In the genomic region with DNA sequence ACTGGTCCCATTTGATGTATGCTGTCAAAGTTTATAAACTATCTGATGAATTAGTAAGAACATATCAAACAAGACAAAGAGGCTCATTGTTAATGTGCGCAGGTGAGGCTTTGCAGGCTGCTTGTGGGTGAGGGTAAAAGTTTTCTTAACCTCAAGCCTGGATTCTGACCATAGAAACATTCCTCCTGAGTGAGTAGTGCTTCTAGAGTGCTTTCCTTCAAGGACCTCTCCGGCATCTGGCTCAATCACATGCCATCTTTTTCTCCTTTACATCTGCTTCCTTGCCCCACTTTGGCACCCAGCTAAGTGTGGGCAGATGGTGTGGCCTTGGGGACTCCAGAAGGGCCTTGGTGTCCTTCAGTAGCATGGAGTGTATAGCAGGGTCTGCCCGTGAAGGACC, we compare ENCODE assay signal across 14 cellular contexts.
A peak's percentile ranks its signal among the peaks of the same experiment; 100 is the strongest.
DNase-seq lines count a peak whose midpoint lies in the region; ATAC-seq, FAIRE-seq and TF ChIP-seq lines count a peak whose summit lies in the region.
"Had no signal": no experiment of that assay in that cellular context is flagged by ENCODE, and none has a peak within 500 bp of the region (broad histone marks: within the 10 kb centered on the region; RNA-seq: fewer than 3 reads in every experiment).

No MANE protein-coding gene starts in this region.

- H3K4me2 ChIP-seq in Karpas-422 (ENCODE audit: low read depth, low read length, poor library complexity, severe bottlenecking): no peak overlapping the region
- H3K4me2 ChIP-seq in HepG2 (ENCODE audit: low read depth, low read length): no peak overlapping the region
- H3K4me2 ChIP-seq: BLaER1 had no signal

- intact Hi-C loops in Calu3 (cut with micrococcal nuclease; ENCODE audit: unreplicated experiment): loop anchor here (2.0 to 5.0 kb wide), 3 partner anchors 39 to 185 kb away; no protein-coding TSS in a partner anchor
- intact Hi-C loops in lower lobe of right lung (cut with DNase I): no loop called here
- intact Hi-C loops in HepG2 (cut with micrococcal nuclease; ENCODE audit: unreplicated experiment): no loop called here

- H3K36me3 Mint-ChIP-seq in Calu3 (ENCODE audit: insufficient read depth, unreplicated experiment): peaks cover 5% of the 10 kb centered on the region
- H3K36me3 Mint-ChIP-seq in activated CD8-positive, alpha-beta memory T cell treated with anti-CD3 and anti-CD28 coated beads, Interleukin-2, amount 10 ng/mL, durations not matched to agents 7 days and 5 days: no peaks in the 10 kb centered on the region
- H3K36me3 Mint-ChIP-seq: activated naive CD8-positive, alpha-beta T cell had no signal

- BruUV-seq in Calu3 (replicated peaks; lab: Mats Ljungman, UMichigan): no TSS peak
- no TSS peak for BruUV-seq in HepG2 (replicated peaks; lab: Mats Ljungman, UMichigan)

- no peaks in the 10 kb centered on the region for H3K27me3 Mint-ChIP-seq in Calu3 (ENCODE audit: unreplicated experiment)
- peaks cover 10% of the 10 kb centered on the region for H3K27me3 Mint-ChIP-seq in activated CD8-positive, alpha-beta memory T cell treated with anti-CD3 and anti-CD28 coated beads, Interleukin-2, amount 10 ng/mL, durations not matched to agents 7 days and 5 days
- H3K27me3 Mint-ChIP-seq: activated naive CD8-positive, alpha-beta T cell had no signal

- H3K79me2 ChIP-seq in Karpas-422 (ENCODE audit: low read length) (no peaks in the 10 kb centered on the region), HepG2 (ENCODE audit: insufficient read depth, low read length) (no peaks in the 10 kb centered on the region)

- H3K9me3 ChIP-seq in lower lobe of right lung (no peaks in the 10 kb centered on the region), Karpas-422 (ENCODE audit: low read length) (no peaks in the 10 kb centered on the region), HepG2 (ENCODE audit: low read length) (no peaks in the 10 kb centered on the region)
- H3K9me3 ChIP-seq: BLaER1, right lobe of liver, transverse colon had no signal

- no peaks in the 10 kb centered on the region for H3K36me3 ChIP-seq in brain microvascular endothelial cell (replicated peaks)
- no peaks in the 10 kb centered on the region for H3K36me3 ChIP-seq in lower lobe of right lung
- H3K36me3 ChIP-seq in Karpas-422 (ENCODE audit: insufficient read depth, low read length): no peaks in the 10 kb centered on the region
- H3K36me3 ChIP-seq in HepG2 (replicated peaks in 1 of 2; ENCODE audit: control insufficient read depth in 1 of 2, insufficient read depth in 2 of 2, low read length in 2 of 2): no peaks in the 10 kb centered on the region
- H3K36me3 ChIP-seq: BLaER1, right lobe of liver, transverse colon had no signal

- TF ChIP-seq RAD21 in HepG2 (CRISPR knock-in tag; IDR thresholded peaks at IDR 0.05): no peak

- H2AFZ ChIP-seq in Karpas-422 (ENCODE audit: low read length) (no peak overlapping the region), HepG2 (ENCODE audit: low read length) (no peak overlapping the region)

- peaks cover 87% of the 10 kb centered on the region for H3K4me1 Mint-ChIP-seq in Calu3 (ENCODE audit: low read depth, unreplicated experiment)
- H3K4me1 Mint-ChIP-seq in activated CD8-positive, alpha-beta memory T cell treated with anti-CD3 and anti-CD28 coated beads, Interleukin-2, amount 10 ng/mL, durations not matched to agents 7 days and 5 days: no peaks in the 10 kb centered on the region

- TF ChIP-seq EP300 in HepG2 (IDR thresholded peaks at IDR 0.05; ENCODE audit: low read depth in 2 of 2, low read length in 2 of 2) (no peak), HepG2 (CRISPR knock-in tag; IDR thresholded peaks at IDR 0.05; ENCODE audit: borderline replicate concordance) (no peak)

- H3K27ac ChIP-seq in brain microvascular endothelial cell (no peak overlapping the region), lower lobe of right lung (no peak overlapping the region), Karpas-422 (ENCODE audit: low read length) (no peak overlapping the region), HepG2 (ENCODE audit: extremely low read length, insufficient read depth, low read length) (no peak overlapping the region)
- H3K27ac ChIP-seq: BLaER1, right lobe of liver, transverse colon had no signal

- no peak overlapping the region for H3K4me3 Mint-ChIP-seq in Calu3 (ENCODE audit: low read depth, unreplicated experiment)
- no peak overlapping the region for H3K4me3 Mint-ChIP-seq in activated CD8-positive, alpha-beta memory T cell treated with anti-CD3 and anti-CD28 coated beads, Interleukin-2, amount 10 ng/mL, durations not matched to agents 7 days and 5 days
- H3K4me3 Mint-ChIP-seq: activated naive CD8-positive, alpha-beta T cell; T-helper 2 cell treated with Interferon-gamma antibody and Interleukin-4, amounts not matched to agents 5 μg/mL and 100 μg/mL, for 36 hours had no signal

- peak; percentile 87 to 92 for ATAC-seq in lower lobe of right lung
- no peak for ATAC-seq in activated CD8-positive, alpha-beta memory T cell treated with anti-CD3 and anti-CD28 coated beads, Interleukin-2, amount 10 ng/mL, durations not matched to agents 7 days and 5 days
- no peak for ATAC-seq in HepG2
- ATAC-seq: right lobe of liver had no signal

- TF ChIP-seq CTCF in Calu3 (IDR thresholded peaks at IDR 0.05; ENCODE audit: unreplicated experiment): no peak
- no peak for TF ChIP-seq CTCF in brain microvascular endothelial cell (IDR thresholded peaks at IDR 0.05; ENCODE audit: low read depth, low read length, missing control alignments)
- no peak for TF ChIP-seq CTCF in lower lobe of right lung (IDR thresholded peaks at IDR 0.05)
- TF ChIP-seq CTCF in HepG2 (CRISPR knock-in tag; IDR thresholded peaks at IDR 0.05): no peak

- H4K20me1 ChIP-seq in Karpas-422 (ENCODE audit: insufficient read depth, low read depth, low read length) (no peaks in the 10 kb centered on the region), HepG2 (ENCODE audit: insufficient read depth, low read length) (no peaks in the 10 kb centered on the region)
- H4K20me1 ChIP-seq: BLaER1 had no signal

- H3K4me1 ChIP-seq in lower lobe of right lung (peaks cover 7% of the 10 kb centered on the region), Karpas-422 (ENCODE audit: low read length) (no peaks in the 10 kb centered on the region), HepG2 (ENCODE audit: insufficient read depth, low read length) (no peaks in the 10 kb centered on the region)
- H3K4me1 ChIP-seq: right lobe of liver had no signal

- FAIRE-seq in HepG2 (lab: Jason Lieb, UNC): no peak

- no peak overlapping the region for H3K4me3 ChIP-seq in brain microvascular endothelial cell (ENCODE audit: low read depth, low read length)
- no peak overlapping the region for H3K4me3 ChIP-seq in lower lobe of right lung
- no peak overlapping the region for H3K4me3 ChIP-seq in Karpas-422 (ENCODE audit: low read length)
- H3K4me3 ChIP-seq in HepG2 (replicated peaks in 1 of 3; ENCODE audit: insufficient read depth in 1 of 3, low read depth in 2 of 3, low read length in 3 of 3): no peak overlapping the region
- H3K4me3 ChIP-seq: BLaER1, right lobe of liver, transverse colon had no signal

- CTCF ChIA-PET in Calu3 (lab: Charles Lee) (interaction anchor here (0.6 to 1.6 kb wide), 2 partner anchors 37 to 950 kb away, joined by 3 to 5 read pairs; no protein-coding TSS in a partner anchor), HepG2 (lab: Yijun Ruan, JAX; ENCODE audit: low intra/inter-chr PET ratio, low total read pairs) (no interaction called here)
- CTCF ChIA-PET in activated CD8-positive, alpha-beta memory T cell treated with anti-CD3 and anti-CD28 coated beads, Interleukin-2, amount 10 ng/mL, durations not matched to agents 7 days and 5 days (lab: Charles Lee): no interaction called here

- TF ChIP-seq POLR2A in HepG2 (IDR thresholded peaks at IDR 0.05; ENCODE audit: insufficient read depth in 1 of 2, low read depth in 2 of 2, low read length in 2 of 2): no peak

- 35% methylated on average over 3 of the region's 3 CpGs for WGBS in HepG2 (ENCODE audit: low lambda C conversion rate)

- H3K27me3 ChIP-seq in brain microvascular endothelial cell (replicated peaks) (no peaks in the 10 kb centered on the region), lower lobe of right lung (ENCODE audit: low read depth) (no peaks in the 10 kb centered on the region), Karpas-422 (ENCODE audit: low read length) (no peaks in the 10 kb centered on the region), HepG2 (ENCODE audit: control insufficient read depth in 1 of 2, insufficient read depth in 2 of 2, low read length in 2 of 2) (no peaks in the 10 kb centered on the region)
- H3K27me3 ChIP-seq: BLaER1, right lobe of liver, transverse colon had no signal

- peak; percentile 67 for DNase-seq in Calu3
- DNase-seq in LHCN-M2 (ENCODE audit: low read depth): peak; percentile 80
- peak; percentile 53 for DNase-seq in brain microvascular endothelial cell
- DNase-seq in lower lobe of right lung: no peak
- DNase-seq in Karpas-422: no peak
- DNase-seq in activated CD8-positive, alpha-beta memory T cell treated with anti-CD3 and anti-CD28 coated beads, Interleukin-2, amount 10 ng/mL, durations not matched to agents 7 days and 5 days: no peak
- DNase-seq in NCI-H2029 treated with DMSO at 0.1 percent for 48 hours (lab: John Stamatoyannopoulos, UW): no peak
- DNase-seq in HepG2 (ENCODE audit: low spot score): no peak
- DNase-seq: NCI-H1436, right lobe of liver, transverse colon had no signal

- peak overlapping the region; percentile 68 for H3K27ac Mint-ChIP-seq in Calu3 (ENCODE audit: unreplicated experiment)
- H3K27ac Mint-ChIP-seq in activated CD8-positive, alpha-beta memory T cell treated with anti-CD3 and anti-CD28 coated beads, Interleukin-2, amount 10 ng/mL, durations not matched to agents 7 days and 5 days: no peak overlapping the region
- H3K27ac Mint-ChIP-seq: activated naive CD8-positive, alpha-beta T cell; T-helper 2 cell treated with Interferon-gamma antibody and Interleukin-4, amounts not matched to agents 5 μg/mL and 100 μg/mL, for 36 hours had no signal

- no peak overlapping the region for H3K9ac ChIP-seq in Karpas-422 (ENCODE audit: low read length)
- H3K9ac ChIP-seq in HepG2 (ENCODE audit: insufficient read depth, low read depth, low read length): no peak overlapping the region
- H3K9ac ChIP-seq: BLaER1 had no signal

- no peaks in the 10 kb centered on the region for H3K9me3 Mint-ChIP-seq in Calu3 (ENCODE audit: low read depth, unreplicated experiment)
- no peaks in the 10 kb centered on the region for H3K9me3 Mint-ChIP-seq in activated CD8-positive, alpha-beta memory T cell treated with anti-CD3 and anti-CD28 coated beads, Interleukin-2, amount 10 ng/mL, durations not matched to agents 7 days and 5 days (ENCODE audit: low read depth)
- H3K9me3 Mint-ChIP-seq: T-helper 2 cell treated with Interferon-gamma antibody and Interleukin-4, amounts not matched to agents 5 μg/mL and 100 μg/mL, for 36 hours had no signal

- POLR2A ChIA-PET in HepG2 (lab: Yijun Ruan, JAX): no interaction called here

- no peaks in the 10 kb centered on the region for H3K9me2 ChIP-seq in Karpas-422 (replicated peaks; ENCODE audit: insufficient read depth, low read length)

- in situ Hi-C loops in brain microvascular endothelial cell (cut with HindIII; ENCODE audit: low pct_ligation_motif_present, low sequenced_read_pairs): no loop called here
- in situ Hi-C loops in HepG2 (cut with HindIII; ENCODE audit: extremely low pct_ligation_motif_present, low pct_unique_long_range_greater_than_20kb): no loop called here

TF ChIP-seq in HepG2, 621 proteins besides CTCF, POLR2A, EP300 and RAD21 (continues in another document):
- TF ChIP-seq ZBTB38 (CRISPR knock-in tag; IDR thresholded peaks at IDR 0.05): no peak

Comparison
In these comparisons a context has a peak if more than half of its experiments do, and no peak if none do; other contexts are left out.
1. DNase-seq: peak in Calu3 (single experiment), LHCN-M2 (single experiment) and brain microvascular endothelial cell (single experiment); none in lower lobe of right lung (single experiment), Karpas-422 (single experiment), activated CD8-positive, alpha-beta memory T cell treated with anti-CD3 and anti-CD28 coated beads, Interleukin-2, amount 10 ng/mL, durations not matched to agents 7 days and 5 days (single experiment), NCI-H2029 treated with DMSO at 0.1 percent for 48 hours (single experiment) and HepG2 (single experiment).
2. ATAC-seq: peak in lower lobe of right lung (2 of 2); none in activated CD8-positive, alpha-beta memory T cell treated with anti-CD3 and anti-CD28 coated beads, Interleukin-2, amount 10 ng/mL, durations not matched to agents 7 days and 5 days (single experiment) and HepG2 (single experiment).